In genomic region chr6:227074-227782, GRCh38 we compare ENCODE assay signal across 10 cellular contexts.
DNase-seq lines count a peak whose midpoint lies in the region; ATAC-seq and TF ChIP-seq lines count a peak whose summit lies in the region.
"Had no signal": no experiment of that assay in that cellular context is flagged by ENCODE, and none has a peak within 500 bp of the region (broad histone marks: within the 10 kb centered on the region; RNA-seq: fewer than 3 reads in every experiment).

No MANE protein-coding gene starts in this region.

- peak; percentile 25 for ATAC-seq in GM19395 (IDR thresholded peaks at IDR 0.05; ENCODE audit: unreplicated experiment)
- peak; percentile 30 for ATAC-seq in HG03354 (IDR thresholded peaks at IDR 0.05; ENCODE audit: poor library complexity, severe bottlenecking, unreplicated experiment)

- H3K36me3 Mint-ChIP-seq in type B pancreatic cell = no peaks in the 10 kb centered on the region

- POLR2A ChIA-PET in GM10248 (lab: Yijun Ruan, JAX) = interaction anchor here (0.8 to 3.8 kb wide), 10 partner anchors 10 to 179 kb away, joined by 3 to 39 read pairs (median 4); partner anchors contain the start of genes DUSP22 and IRF4

- TF ChIP-seq CTCF in GM10248 (IDR thresholded peaks at IDR 0.05; ENCODE audit: control extremely low read depth, extremely low read depth, low read depth, missing control alignments) (peak; percentile 42), fibroblast of the aortic adventitia (IDR thresholded peaks at IDR 0.05; ENCODE audit: insufficient read depth, low read length) (no peak), type B pancreatic cell (conservative IDR thresholded peaks at IDR 0.05) (no peak), thyroid gland (IDR thresholded peaks at IDR 0.05) (no peak)

- H3K36me3 ChIP-seq in thyroid gland = no peaks in the 10 kb centered on the region

- H3K27ac Mint-ChIP-seq in type B pancreatic cell = no peak overlapping the region

- DNase-seq in GM10248 (ENCODE audit: extremely low spot score) = peak; percentile 65
- peak; percentile 40 for DNase-seq in fibroblast of the aortic adventitia (ENCODE audit: low read depth)
- DNase-seq in SHP77 treated with DMSO at 0.1 percent for 48 hours (lab: John Stamatoyannopoulos, UW) = no peak
- no peak for DNase-seq in type B pancreatic cell (ENCODE audit: extremely low spot score, unreplicated experiment)
- DNase-seq in thyroid gland = no peak
- no peak for DNase-seq in islet precursor cell
- DNase-seq: NCI-H2081 treated with DMSO at 0.1 percent for 48 hours had no signal

- intact Hi-C loops in thyroid gland (cut with DNase I) = no loop called here

- no peaks in the 10 kb centered on the region for H3K27me3 ChIP-seq in thyroid gland

- H3K9me3 ChIP-seq in thyroid gland = no peaks in the 10 kb centered on the region

- TF ChIP-seq POLR2A in thyroid gland (IDR thresholded peaks at IDR 0.05) = no peak

- no peaks in the 10 kb centered on the region for H3K9me3 Mint-ChIP-seq in type B pancreatic cell

- no peak overlapping the region for H3K4me3 Mint-ChIP-seq in type B pancreatic cell

- CTCF ChIA-PET in GM10248 (lab: Yijun Ruan, JAX) = interaction anchor here (0.6 to 21.8 kb wide), 38 partner anchors 10 to 180 kb away, joined by 3 to 620 read pairs (median 4); partner anchors contain the start of genes DUSP22 and IRF4

- H3K27ac ChIP-seq in thyroid gland = no peak overlapping the region
- H3K27ac ChIP-seq: epithelial cell of prostate had no signal

- H3K4me3 ChIP-seq in fibroblast of the aortic adventitia (ENCODE audit: low read depth, low read length) = no peak overlapping the region
- H3K4me3 ChIP-seq in thyroid gland (replicated peaks in 1 of 3) = no peak overlapping the region

- WGBS in thyroid gland, 2 donors = 89 to 93% methylated on average over 16 to 17 of the region's 17 CpGs

- peaks cover 2% of the 10 kb centered on the region for H3K27me3 Mint-ChIP-seq in type B pancreatic cell

- no peaks in the 10 kb centered on the region for H3K4me1 Mint-ChIP-seq in type B pancreatic cell (ENCODE audit: unreplicated experiment)

- no peaks in the 10 kb centered on the region for H3K4me1 ChIP-seq in thyroid gland

Comparison
In these comparisons a context has a peak if more than half of its experiments do, and no peak if none do; other contexts are left out.
1. DNase-seq: peak in GM10248 (single experiment) and fibroblast of the aortic adventitia (single experiment); none in SHP77 treated with DMSO at 0.1 percent for 48 hours (single experiment), type B pancreatic cell (single experiment), thyroid gland (0 of 2) and islet precursor cell (single experiment).